ENCODE assay signal across 7 cellular contexts in genomic region chr12:110505332-110505731, GRCh38.
"Had no signal": no experiment of that assay in that cellular context is flagged by ENCODE, and none has a peak within 500 bp of the region (broad histone marks: within the 10 kb centered on the region; RNA-seq: fewer than 3 reads in every experiment).

No MANE protein-coding gene starts in this region.

- DNase-seq: GDM1, GF-D8 had no signal

- H3K4me3 ChIP-seq: GM12878 had no signal

- FAIRE-seq: GM12878, GM12891, GM12892, GM18507, GM19239 had no signal

- ATAC-seq: GM12878 had no signal
